Comparison of ENCODE assay signal across 25 cellular contexts in the genomic region with DNA sequence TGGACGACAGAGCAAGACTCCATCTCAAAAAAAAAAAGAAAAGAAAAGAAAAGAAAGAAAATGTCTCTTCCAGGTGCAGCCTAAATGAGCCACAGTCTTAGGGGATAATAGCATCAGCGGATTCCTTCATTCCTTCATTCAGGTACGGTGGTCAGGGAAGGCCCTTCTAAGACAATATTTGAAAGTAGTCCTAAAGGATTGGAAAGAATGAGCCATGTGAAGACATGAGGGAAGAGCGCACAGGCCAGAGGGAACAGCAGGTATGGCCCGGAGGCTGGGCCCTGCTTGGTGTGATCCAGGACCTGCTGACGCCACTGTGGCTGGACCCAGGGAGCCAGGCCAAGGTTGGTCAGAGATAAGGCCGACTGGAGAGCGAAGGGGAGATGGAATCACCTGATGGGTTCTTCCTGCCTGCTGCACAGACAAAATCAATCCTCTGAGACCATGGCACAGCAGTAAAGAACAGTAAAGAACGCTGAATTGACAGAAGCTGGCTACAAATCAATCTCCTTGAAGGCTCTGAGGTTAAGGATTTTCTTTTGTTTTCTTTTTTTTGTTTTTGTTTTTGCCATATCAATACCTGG. TPM values are rescaled to one million over a fixed set of nuclear protein-coding genes. Genes with fewer than 3 reads are reported as not detected.
A peak's percentile ranks its signal among the peaks of the same experiment; 100 is the strongest.
DNase-seq lines count a peak whose midpoint lies in the region; ATAC-seq, FAIRE-seq and TF ChIP-seq lines count a peak whose summit lies in the region.
"Had no signal": no experiment of that assay in that cellular context is flagged by ENCODE, and none has a peak within 500 bp of the region (broad histone marks: within the 10 kb centered on the region; RNA-seq: fewer than 3 reads in every experiment).

No MANE protein-coding gene starts in this region.

- no peak overlapping the region for H3K23ac ChIP-seq in H1 (ENCODE audit: insufficient read length)

- no peak overlapping the region for H2BK20ac ChIP-seq in H1 (ENCODE audit: low read length)

- WGBS in HepG2 (ENCODE audit: low lambda C conversion rate): 64% methylated on average over 9 of the region's 9 CpGs
- 71% methylated on average over 7 of the region's 9 CpGs for WGBS in right lobe of liver (ENCODE audit: insufficient coverage, low coverage, low lambda C conversion rate, missing lambda C conversion rate)
- WGBS in H1 (ENCODE audit: extremely low coverage in 1 of 2, insufficient coverage in 1 of 2, insufficient read length in 1 of 2, insufficient replicate concordance in 2 of 2, low coverage in 1 of 2, low lambda C conversion rate in 2 of 2, missing lambda C conversion rate in 1 of 2), 2 experiments: 90% methylated on average over 8 of the region's 9 CpGs; no CpG with 5 or more reads in 1 of the 2 experiments

- H2AFZ ChIP-seq in HepG2 (ENCODE audit: low read length): no peak overlapping the region
- 0 out of 2 replicates have a peak overlapping the region, but pooled peaks have one; percentile 22 for H2AFZ ChIP-seq in H1 (ENCODE audit: low read length)
- no peak overlapping the region for H2AFZ ChIP-seq in neural progenitor cell (replicated peaks)

- POLR2A ChIA-PET in HepG2 (lab: Yijun Ruan, JAX) (no interaction called here), H1 (lab: Charles Lee; ENCODE audit: partially characterized antibody) (interaction anchor here (3.4 kb wide), 1 partner anchor 17 kb away, joined by 9 read pairs; the partner anchor contains the start of gene MKRN1)

- H2BK120ac ChIP-seq in H1 (replicated peaks; ENCODE audit: low read depth, low read length): no peak overlapping the region

- H2AK5ac ChIP-seq in H1 (ENCODE audit: low read depth, low read length): no peak overlapping the region

- BruUV-seq in HepG2 (replicated peaks; lab: Mats Ljungman, UMichigan): no TSS peak

- H3K4me1 Mint-ChIP-seq in neural progenitor cell: no peaks in the 10 kb centered on the region

- in situ Hi-C loops in HepG2 (cut with HindIII; ENCODE audit: extremely low pct_ligation_motif_present, low pct_unique_long_range_greater_than_20kb): no loop called here

- H3K4me1 ChIP-seq in HepG2 (ENCODE audit: insufficient read depth, low read length) (0 out of 2 replicates have a peak, but pooled peaks cover 7% of the 10 kb centered on the region), right lobe of liver (no peaks in the 10 kb centered on the region), H1 (replicated peaks in 1 of 4; ENCODE audit: control insufficient read depth in 3 of 4, insufficient read depth in 4 of 4, low read length in 3 of 4) (no peaks in the 10 kb centered on the region), neural progenitor cell (no peaks in the 10 kb centered on the region)
- H3K4me1 ChIP-seq: A549, BE2C had no signal

- peaks cover 2% of the 10 kb centered on the region for H3K9me3 Mint-ChIP-seq in neural progenitor cell
- H3K9me3 Mint-ChIP-seq: CD14-positive monocyte; CD4-positive, alpha-beta T cell; CD8-positive, alpha-beta memory T cell had no signal

- no peak overlapping the region for H3K4me2 ChIP-seq in HepG2 (ENCODE audit: low read depth, low read length)
- no peak overlapping the region for H3K4me2 ChIP-seq in H1 (ENCODE audit: insufficient read depth in 1 of 2, low read depth in 2 of 2, low read length in 2 of 2)
- H3K4me2 ChIP-seq in neural progenitor cell: no peak overlapping the region
- H3K4me2 ChIP-seq: A549; BLaER1 treated with 17β-estradiol and CSF1 and Interleukin-3, amounts not matched to agents 10 nM and 100 nM had no signal

- no peak overlapping the region for H3K18ac ChIP-seq in H1 (ENCODE audit: extremely low read depth, low read length)

- ATAC-seq in HepG2 (peak; percentile 34; the same call in 2 of the 3 replicates), right lobe of liver (no peak)
- ATAC-seq: A549 had no signal

- H3K79me1 ChIP-seq in H1 (ENCODE audit: low read depth, low read length): no peaks in the 10 kb centered on the region

- no peak for TF ChIP-seq RAD21 in HepG2 (CRISPR knock-in tag; IDR thresholded peaks at IDR 0.05)
- no peak for TF ChIP-seq RAD21 in H1 (IDR thresholded peaks at IDR 0.05 in 1 of 2, conservative IDR thresholded peaks at IDR 0.05 in 1 of 2; ENCODE audit: low read depth in 2 of 2, low read length in 2 of 2)

- H3K4me3 ChIP-seq in HepG2 (replicated peaks in 1 of 3; ENCODE audit: insufficient read depth in 1 of 3, low read depth in 2 of 3, low read length in 3 of 3) (no peak overlapping the region), right lobe of liver (no peak overlapping the region), H1 (ENCODE audit: extremely low read depth in 1 of 4, insufficient read depth in 2 of 4, low read depth in 3 of 4, low read length in 4 of 4) (no peak overlapping the region), neural progenitor cell (no peak overlapping the region), foreskin fibroblast (ENCODE audit: low read depth in 1 of 2, low read length in 2 of 2) (no peak overlapping the region)
- H3K4me3 ChIP-seq: A549; BLaER1 treated with 17β-estradiol and CSF1 and Interleukin-3, amounts not matched to agents 10 nM and 100 nM had no signal

- TF ChIP-seq POLR2A in HepG2 (IDR thresholded peaks at IDR 0.05; ENCODE audit: insufficient read depth in 1 of 2, low read depth in 2 of 2, low read length in 2 of 2): no peak
- TF ChIP-seq POLR2A in right lobe of liver (IDR thresholded peaks at IDR 0.05): no peak
- no peak for TF ChIP-seq POLR2A in H1 (IDR thresholded peaks at IDR 0.05; ENCODE audit: control extremely low read depth in 1 of 2, low read depth in 2 of 2, low read length in 2 of 2)

- no peak for FAIRE-seq in HepG2 (lab: Jason Lieb, UNC)
- FAIRE-seq in H1 (lab: Jason Lieb, UNC): no peak
- FAIRE-seq: A549, GM12891, GM18507 had no signal

- H3K36me3 ChIP-seq in HepG2 (replicated peaks in 1 of 2; ENCODE audit: control insufficient read depth in 1 of 2, insufficient read depth in 2 of 2, low read length in 2 of 2) (no peaks in the 10 kb centered on the region), right lobe of liver (no peaks in the 10 kb centered on the region), H1 (ENCODE audit: control insufficient read depth in 2 of 4, insufficient read depth in 4 of 4, low read length in 3 of 4) (no peaks in the 10 kb centered on the region), neural progenitor cell (no peaks in the 10 kb centered on the region)
- H3K36me3 ChIP-seq: BE2C; BLaER1 treated with 17β-estradiol and CSF1 and Interleukin-3, amounts not matched to agents 10 nM and 100 nM had no signal

- H3K9ac ChIP-seq in HepG2 (ENCODE audit: insufficient read depth, low read depth, low read length): no peak overlapping the region
- no peak overlapping the region for H3K9ac ChIP-seq in H1 (replicated peaks in 1 of 4; ENCODE audit: extremely low read depth in 1 of 4, low read depth in 3 of 4, low read length in 3 of 4)
- H3K9ac ChIP-seq in neural progenitor cell: no peak overlapping the region
- H3K9ac ChIP-seq: BLaER1 treated with 17β-estradiol and CSF1 and Interleukin-3, amounts not matched to agents 10 nM and 100 nM had no signal

- H3K79me2 ChIP-seq in HepG2 (ENCODE audit: insufficient read depth, low read length) (no peaks in the 10 kb centered on the region), H1 (ENCODE audit: control insufficient read depth in 1 of 2, insufficient read depth in 2 of 2, low read length in 2 of 2) (no peaks in the 10 kb centered on the region), neural progenitor cell (ENCODE audit: low read depth) (no peaks in the 10 kb centered on the region)

- H3K56ac ChIP-seq in H1 (replicated peaks; ENCODE audit: insufficient read length, low read depth, low read length): no peak overlapping the region

- H2BK5ac ChIP-seq in H1 (ENCODE audit: low read depth, low read length): no peak overlapping the region

- no peak overlapping the region for H3K4me3 Mint-ChIP-seq in neural progenitor cell
- H3K4me3 Mint-ChIP-seq: CD14-positive monocyte; CD4-positive, alpha-beta T cell; CD8-positive, alpha-beta memory T cell had no signal

- H3K27me3 ChIP-seq in HepG2 (ENCODE audit: control insufficient read depth in 1 of 2, insufficient read depth in 2 of 2, low read length in 2 of 2) (no peaks in the 10 kb centered on the region), right lobe of liver (no peaks in the 10 kb centered on the region), H1 (replicated peaks in 1 of 4; ENCODE audit: control insufficient read depth in 3 of 4, extremely low read depth in 1 of 4, insufficient read depth in 3 of 4, low read length in 3 of 4) (no peaks in the 10 kb centered on the region), neural progenitor cell (no peaks in the 10 kb centered on the region)
- H3K27me3 ChIP-seq: BE2C; BLaER1 treated with 17β-estradiol and CSF1 and Interleukin-3, amounts not matched to agents 10 nM and 100 nM had no signal

- no peak overlapping the region for H4K8ac ChIP-seq in H1 (ENCODE audit: extremely low read depth, insufficient read depth, low read length)

- peaks cover 5% of the 10 kb centered on the region for H3K27me3 Mint-ChIP-seq in neural progenitor cell (ENCODE audit: insufficient read depth, low read depth)
- H3K27me3 Mint-ChIP-seq: CD4-positive, alpha-beta T cell had no signal

- H3K4ac ChIP-seq in H1 (replicated peaks; ENCODE audit: insufficient read length, low read depth, low read length): no peak overlapping the region

- H3K36me3 Mint-ChIP-seq in neural progenitor cell: no peaks in the 10 kb centered on the region
- H3K36me3 Mint-ChIP-seq: CD14-positive monocyte; CD8-positive, alpha-beta memory T cell had no signal

- no peak overlapping the region for H2BK12ac ChIP-seq in H1 (ENCODE audit: low read depth, low read length)

- no peak overlapping the region for H3K27ac ChIP-seq in HepG2 (ENCODE audit: extremely low read length, insufficient read depth, low read length)
- no peak overlapping the region for H3K27ac ChIP-seq in right lobe of liver
- no peak overlapping the region for H3K27ac ChIP-seq in H1 (ENCODE audit: low read depth, low read length)
- no peak overlapping the region for H3K27ac ChIP-seq in neural progenitor cell
- H3K27ac ChIP-seq: A549; BLaER1 treated with 17β-estradiol and CSF1 and Interleukin-3, amounts not matched to agents 10 nM and 100 nM had no signal

- H4K20me1 ChIP-seq in HepG2 (ENCODE audit: insufficient read depth, low read length): no peaks in the 10 kb centered on the region
- H4K20me1 ChIP-seq in H1 (replicated peaks in 1 of 2; ENCODE audit: control insufficient read depth in 1 of 2, insufficient read depth in 2 of 2, low read length in 2 of 2): no peaks in the 10 kb centered on the region
- H4K20me1 ChIP-seq in neural progenitor cell (ENCODE audit: low read depth): no peaks in the 10 kb centered on the region
- H4K20me1 ChIP-seq: BLaER1 treated with 17β-estradiol and CSF1 and Interleukin-3, amounts not matched to agents 10 nM and 100 nM had no signal

- no peak overlapping the region for H3K14ac ChIP-seq in H1 (ENCODE audit: insufficient read length)

- H2BK15ac ChIP-seq in H1 (ENCODE audit: low read length): no peak overlapping the region

- no peak for TF ChIP-seq CTCF in HepG2 (CRISPR knock-in tag; IDR thresholded peaks at IDR 0.05)
- TF ChIP-seq CTCF in right lobe of liver (IDR thresholded peaks at IDR 0.05): no peak
- TF ChIP-seq CTCF in H1 (IDR thresholded peaks at IDR 0.05; ENCODE audit: control extremely low read depth in 1 of 3, insufficient read depth in 1 of 3, low read depth in 1 of 3, low read length in 3 of 3): no peak
- no peak for TF ChIP-seq CTCF in neural progenitor cell (IDR thresholded peaks at IDR 0.05)
- TF ChIP-seq CTCF in foreskin fibroblast (IDR thresholded peaks at IDR 0.05; ENCODE audit: low read depth, low read length): no peak

- intact Hi-C loops in HepG2 (cut with micrococcal nuclease; ENCODE audit: unreplicated experiment): no loop called here
- intact Hi-C loops in right lobe of liver (cut with DNase I): no loop called here

- CTCF ChIA-PET in HepG2 (lab: Yijun Ruan, JAX; ENCODE audit: low intra/inter-chr PET ratio, low total read pairs) (no interaction called here), H1 (lab: Charles Lee; ENCODE audit: partially characterized antibody) (interaction anchor here (0.6 to 5.3 kb wide), 5 partner anchors 12 to 164 kb away, joined by 3 to 67 read pairs (median 10); partner anchors contain the start of gene MKRN1)

- DNase-seq in HepG2 (ENCODE audit: low spot score) (no peak), right lobe of liver (no peak), H1 (ENCODE audit: low read depth in 1 of 2, low spot score in 2 of 2) (no peak), neural progenitor cell (ENCODE audit: low spot score) (no peak), foreskin fibroblast (no peak), NOMO-1 treated with DMSO at 0.1 percent for 48 hours (lab: John Stamatoyannopoulos, UW; ENCODE audit: unreplicated experiment) (no peak), cerebellar nuclear complex (lab: John Stamatoyannopoulos, UW) (no peak)
- DNase-seq: 8988T; ACHN; AML-193; BE2C; Calu3; CD4-positive, alpha-beta T cell; CD8-positive, alpha-beta memory T cell; DMS53; DMS79 treated with DMSO at 0.1 percent for 48 hours; GF-D8; GOT3; H7; HCEC 1CT had no signal

- peak overlapping the region; percentile 65 for H3K27ac Mint-ChIP-seq in neural progenitor cell
- H3K27ac Mint-ChIP-seq: CD4-positive, alpha-beta T cell; CD8-positive, alpha-beta memory T cell had no signal

- H4K5ac ChIP-seq in H1 (ENCODE audit: insufficient read length, low read depth, low read length): no peak overlapping the region

- no peak for TF ChIP-seq EP300 in HepG2 (IDR thresholded peaks at IDR 0.05; ENCODE audit: low read depth in 2 of 2, low read length in 2 of 2)
- TF ChIP-seq EP300 in HepG2 (CRISPR knock-in tag; IDR thresholded peaks at IDR 0.05; ENCODE audit: borderline replicate concordance): no peak
- TF ChIP-seq EP300 in H1 (IDR thresholded peaks at IDR 0.05; ENCODE audit: borderline replicate concordance in 1 of 2, low read depth in 2 of 2, low read length in 2 of 2): no peak

- peaks cover 6% of the 10 kb centered on the region for H3F3A ChIP-seq in neural progenitor cell (ENCODE audit: low read depth)

- peak overlapping the region; percentile 55 for H4K91ac ChIP-seq in H1 (replicated peaks; ENCODE audit: insufficient read length, low read length)

- H3K9me3 ChIP-seq in HepG2 (ENCODE audit: low read length): no peaks in the 10 kb centered on the region
- H3K9me3 ChIP-seq in right lobe of liver: no peaks in the 10 kb centered on the region
- H3K9me3 ChIP-seq in H1 (ENCODE audit: insufficient read depth in 2 of 2, low read depth in 1 of 2, low read length in 1 of 2): no peaks in the 10 kb centered on the region
- no peaks in the 10 kb centered on the region for H3K9me3 ChIP-seq in neural progenitor cell (ENCODE audit: low read depth)
- H3K9me3 ChIP-seq: A549; BE2C; BLaER1 treated with 17β-estradiol and CSF1 and Interleukin-3, amounts not matched to agents 10 nM and 100 nM had no signal

- no peaks in the 10 kb centered on the region for H3K23me2 ChIP-seq in H1 (ENCODE audit: low read depth, low read length)

RNA-seq across cellular contexts. Expression of gene MKRN1, which starts 16.3 kb away (rescaled TPM):
- 32.8 and 38.2 TPM in 2 replicates for total RNA-seq in HepG2 (2016; rRNA removed; fragmentation: Illumina TruSeq; extraction: Trizol)
- 10.2 and 10.5 TPM in 2 replicates for total RNA-seq in HepG2 (2016; cell fraction: cytosol; rRNA removed; fragmentation: Illumina TruSeq; extraction: Trizol; ENCODE audit: low read depth)
- total RNA-seq in HepG2 (2016; cell fraction: insoluble cytoplasmic fraction; rRNA removed; fragmentation: Illumina TruSeq; extraction: Trizol): 36.2 and 37.5 TPM in 2 replicates
- total RNA-seq in HepG2 (2016; cell fraction: membrane; rRNA removed; fragmentation: Illumina TruSeq; extraction: Trizol): 20.2 and 21.3 TPM in 2 replicates
- 29.8 and 30.2 TPM in 2 replicates for total RNA-seq in HepG2 (2016; cell fraction: nucleus; rRNA removed; fragmentation: Illumina TruSeq; extraction: Trizol)
- polyA plus RNA-seq in HepG2 (2011; rRNA removed): 27.5 and 28.5 TPM in 2 replicates
- 25.5 and 28.8 TPM in 2 replicates for polyA plus RNA-seq in HepG2 (2011; cell fraction: cytosol; rRNA removed)
- 22.5 and 27.8 TPM in 2 replicates for polyA plus RNA-seq in HepG2 (2011; cell fraction: nucleus; rRNA removed)
- 54.2 and 55.8 TPM in 2 replicates for polyA plus RNA-seq in HepG2 (2012)
- polyA plus RNA-seq in HepG2 (2016; cell fraction: cytosol; fragmentation: Illumina TruSeq; extraction: Trizol; ENCODE audit: low read depth): 7.0 and 7.2 TPM in 2 replicates
- polyA plus RNA-seq in HepG2 (2016; cell fraction: insoluble cytoplasmic fraction; fragmentation: Illumina TruSeq; extraction: Trizol; ENCODE audit: low read depth): 34.8 and 35.1 TPM in 2 replicates
- polyA plus RNA-seq in HepG2 (2016; cell fraction: membrane; fragmentation: Illumina TruSeq; extraction: Trizol; ENCODE audit: low read depth): 11.7 and 14.8 TPM in 2 replicates
- 38.2 and 40.5 TPM in 2 replicates for polyA plus RNA-seq in HepG2 (2016; cell fraction: nucleus; fragmentation: Illumina TruSeq; extraction: Trizol; ENCODE audit: insufficient read depth, low read depth)
- 38.3 and 51.2 TPM in 2 replicates for polyA minus RNA-seq in HepG2 (2011; rRNA and poly(A)+ RNA removed; ENCODE audit: low replicate concordance)
- polyA minus RNA-seq in HepG2 (2011; cell fraction: cytosol; rRNA and poly(A)+ RNA removed): 23.6 and 33.5 TPM in 2 replicates
- 31.3 and 38.8 TPM in 2 replicates for polyA minus RNA-seq in HepG2 (2011; cell fraction: nucleus; rRNA and poly(A)+ RNA removed)
- total RNA-seq in right lobe of liver: 10 to 100 TPM; 27.0 to 49.3 (median 32.8) TPM
- 94.6 and 99.6 TPM in 2 replicates for total RNA-seq in H1 (2021; fragmentation: NEBNext Ultra II Directional; extraction: Animal tissue kit (Norgen Biotek cat#: 25700))
- polyA plus RNA-seq in H1 (2011; rRNA removed): 35.1 and 46.2 TPM in 2 replicates
- 55.2 TPM for polyA plus RNA-seq in H1 (2011; cell fraction: cytosol; rRNA removed)
- polyA plus RNA-seq in H1 (2011; cell fraction: nucleus; rRNA removed): 47.1 TPM
- 79.4 to 96.7 TPM (median 81.8 TPM) in 4 replicates for polyA plus RNA-seq in H1 (2012, experiment 1 of 2)
- 21.0 TPM for polyA plus RNA-seq in H1 (2012, experiment 2 of 2)
- polyA plus RNA-seq in H1 (2013, experiment 1 of 2): 70.8 TPM
- 72.2 TPM for polyA plus RNA-seq in H1 (2013, experiment 2 of 2)
- polyA minus RNA-seq in H1 (2011; rRNA and poly(A)+ RNA removed): 81.2 and 83.4 TPM in 2 replicates
- 63.6 TPM for polyA minus RNA-seq in H1 (2011; cell fraction: cytosol; rRNA and poly(A)+ RNA removed)
- 47.2 TPM for polyA minus RNA-seq in H1 (2011; cell fraction: nucleus; rRNA and poly(A)+ RNA removed)
- total RNA-seq in neural progenitor cell (ENCODE audit: low replicate concordance): 89.4 and 121 TPM in 2 replicates
